Comparison of ENCODE assay signal across 8 cellular contexts in the genomic region with DNA sequence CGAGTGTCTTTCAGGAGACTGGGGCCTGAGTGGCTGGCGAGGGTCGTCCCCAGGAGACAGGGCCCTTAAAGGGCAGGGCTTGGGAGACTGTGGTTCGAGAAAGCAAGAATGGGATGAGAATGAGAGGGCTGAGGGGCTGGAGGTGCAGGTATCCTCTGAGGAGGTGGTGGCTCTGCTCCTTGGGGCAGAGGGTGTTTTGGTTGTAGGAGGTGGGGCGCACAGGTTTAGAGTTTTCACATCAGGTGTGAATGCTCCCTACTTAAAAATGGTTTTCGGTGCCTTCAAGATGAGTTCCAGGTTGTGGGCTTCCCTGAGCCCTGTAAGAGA. TPM values are rescaled to one million over a fixed set of nuclear protein-coding genes. Genes with fewer than 3 reads are reported as not detected.
DNase-seq lines count a peak whose midpoint lies in the region; ATAC-seq and TF ChIP-seq lines count a peak whose summit lies in the region.

No MANE protein-coding gene starts in this region.

- DNase-seq in IMR-90 = no peak
- DNase-seq in chondrocyte (ENCODE audit: low spot score) = no peak
- DNase-seq in naive B cell = no peak
- DNase-seq in COLO829 (ENCODE audit: low spot score) = no peak
- DNase-seq in DMS 273 (lab: John Stamatoyannopoulos, UW; ENCODE audit: unreplicated experiment) = no peak
- DNase-seq in iPS-NIHi11 (ENCODE audit: low spot score) = no peak

- H3K27me3 ChIP-seq in BLaER1 (no peaks in the 10 kb centered on the region), IMR-90 (ENCODE audit: control insufficient read depth, insufficient read depth, low read length) (no peaks in the 10 kb centered on the region)

- peak overlapping the region; percentile 75 for H3K14ac ChIP-seq in IMR-90 (replicated peaks; ENCODE audit: low read depth, low read length)

- peak overlapping the region; percentile 19; the same call in 1 of the 2 replicates for H3K23ac ChIP-seq in IMR-90 (ENCODE audit: low read depth, low read length)

- peak overlapping the region; percentile 10; the same call in 1 of the 2 replicates for H4K5ac ChIP-seq in IMR-90 (ENCODE audit: low read depth, low read length)

- H3K27ac ChIP-seq in BLaER1 (peak overlapping the region; percentile 74), IMR-90 (ENCODE audit: insufficient read depth, low read length) (peak overlapping the region; percentile 43)

- H3K9me3 Mint-ChIP-seq in chondrocyte (ENCODE audit: low read depth) = peaks cover 5% of the 10 kb centered on the region
- peaks cover 0 to 6% (median 0%) of the 10 kb centered on the region in 7 donors for H3K9me3 Mint-ChIP-seq in naive B cell

- peaks cover 16% of the 10 kb centered on the region for H3K4me1 ChIP-seq in BLaER1
- peaks cover 3% of the 10 kb centered on the region; the same call in 1 of the 2 replicates for H3K4me1 ChIP-seq in IMR-90 (ENCODE audit: control insufficient read depth, insufficient read depth, low read length)

- no peak for TF ChIP-seq CTCF in IMR-90 (conservative IDR thresholded peaks at IDR 0.05; ENCODE audit: low read depth, low read length)
- no peak for TF ChIP-seq CTCF in chondrocyte (IDR thresholded peaks at IDR 0.05)

- H3K36me3 ChIP-seq in BLaER1 (0 out of 2 replicates have a peak, but pooled peaks cover 6% of the 10 kb centered on the region), IMR-90 (ENCODE audit: control insufficient read depth, insufficient read depth, low read length) (no peaks in the 10 kb centered on the region)

- H2BK120ac ChIP-seq in IMR-90 (ENCODE audit: low read depth, low read length) = no peak overlapping the region

- H3K9me3 ChIP-seq in BLaER1 = no peaks in the 10 kb centered on the region
- no peaks in the 10 kb centered on the region for H3K9me3 ChIP-seq in IMR-90 (ENCODE audit: control insufficient read depth, insufficient read depth, low read length)

- H4K91ac ChIP-seq in IMR-90 (ENCODE audit: insufficient read depth, low read depth, low read length) = no peak overlapping the region; the same call in 1 of the 2 replicates

- H3K4me3 Mint-ChIP-seq in chondrocyte (ENCODE audit: unreplicated experiment) (peak overlapping the region; percentile 95), naive B cell (peak overlapping the region; percentile 94 to 100 (median 98))

- H4K8ac ChIP-seq in IMR-90 (ENCODE audit: low read depth in 2 of 2, low read length in 2 of 2) = peak overlapping the region in 1 of 2 experiments; percentile 41; a peak in 1 of 4 replicates

- intact Hi-C loops in IMR-90 (cut with micrococcal nuclease) = loop anchor here (5.0 kb wide), 1 partner anchor 649 kb away; no protein-coding TSS in a partner anchor

- POLR2A ChIA-PET in IMR-90 (lab: Charles Lee; ENCODE audit: unreplicated experiment) = no interaction called here

- no TSS peak for BruUV-seq in IMR-90 (replicated peaks; lab: Mats Ljungman, UMichigan)

- 10% methylated on average over 6 of the region's 6 CpGs; no CpG with 5 or more reads in 1 of the 2 experiments for WGBS in IMR-90 (ENCODE audit: extremely low coverage in 2 of 2, insufficient read length in 1 of 2), 2 experiments

- in situ Hi-C loops in IMR-90 (cut with MboI; ENCODE audit: low sequenced_read_pairs) = no loop called here

- no peak for TF ChIP-seq RAD21 in IMR-90 (IDR thresholded peaks at IDR 0.05; ENCODE audit: low read length)

- dilution Hi-C loops in IMR-90 (cut with HindIII; ENCODE audit: low sequenced_read_pairs, unreplicated experiment) = no loop called here

- TF ChIP-seq POLR2A in IMR-90 (IDR thresholded peaks at IDR 0.05; ENCODE audit: low read depth, low read length) = no peak

- H3K4me1 Mint-ChIP-seq in chondrocyte (ENCODE audit: low read depth) (peaks cover 21% of the 10 kb centered on the region), naive B cell (peaks cover 18 to 27% (median 23%) of the 10 kb centered on the region in 3 donors)

- no peak overlapping the region for H3K18ac ChIP-seq in IMR-90 (ENCODE audit: low read depth, low read length)

- H3K27ac Mint-ChIP-seq in chondrocyte (ENCODE audit: unreplicated experiment) (peak overlapping the region; percentile 98), naive B cell (peak overlapping the region; percentile 92 to 99 (median 98))

- H2BK5ac ChIP-seq in IMR-90 (ENCODE audit: low read depth, low read length, poor library complexity, severe bottlenecking) = peak overlapping the region; percentile 21

- H3K27me3 Mint-ChIP-seq in chondrocyte (ENCODE audit: low read depth) (no peaks in the 10 kb centered on the region), naive B cell (no peaks in the 10 kb centered on the region)

- H3K36me3 Mint-ChIP-seq in chondrocyte (ENCODE audit: low read depth) (peaks cover 3% of the 10 kb centered on the region), naive B cell (peaks cover 4 to 7% of the 10 kb centered on the region in 2 donors)

- peak overlapping the region; percentile 91 for H2AFZ ChIP-seq in IMR-90 (replicated peaks; ENCODE audit: low read length, poor library complexity)

- H2BK20ac ChIP-seq in IMR-90 (ENCODE audit: low read depth, low read length) = no peak overlapping the region

- H2BK15ac ChIP-seq in IMR-90 (ENCODE audit: low read depth, low read length) = no peak overlapping the region

- ATAC-seq in IMR-90 (ENCODE audit: low read depth) (no peak), naive B cell (ENCODE audit: low read depth in 2 of 2) (no peak), HG03469 (IDR thresholded peaks at IDR 0.05; ENCODE audit: unreplicated experiment) (no peak)

- peak overlapping the region; percentile 79 for H3K4me3 ChIP-seq in BLaER1
- H3K4me3 ChIP-seq in IMR-90 (ENCODE audit: insufficient read depth, low read depth, low read length) = peak overlapping the region; percentile 55

- H3K9ac ChIP-seq in BLaER1 (peak overlapping the region; percentile 86), IMR-90 (ENCODE audit: low read depth, low read length) (peak overlapping the region; percentile 70)

- H3K79me1 ChIP-seq in IMR-90 (ENCODE audit: low read depth in 1 of 2, low read length in 2 of 2) = peaks cover 9 to 10% of the 10 kb centered on the region in 2 experiments; a peak in 3 of 4 replicates

- no peaks in the 10 kb centered on the region for H3K9me1 ChIP-seq in IMR-90 (ENCODE audit: insufficient read depth, low read length)

- H2AK9ac ChIP-seq in IMR-90 (replicated peaks; ENCODE audit: low read depth, low read length, poor library complexity) = peak overlapping the region; percentile 43

- H3K56ac ChIP-seq in IMR-90 (ENCODE audit: extremely low read depth, insufficient read depth, low read length) = peak overlapping the region; percentile 47; the same call in 1 of the 2 replicates

- H2AK5ac ChIP-seq in IMR-90 (ENCODE audit: low read depth, low read length) = no peak overlapping the region

- peak overlapping the region; percentile 94 for H3K4me2 ChIP-seq in BLaER1
- H3K4me2 ChIP-seq in IMR-90 (ENCODE audit: low read depth, low read length) = peak overlapping the region; percentile 93

- CTCF ChIA-PET in IMR-90 (lab: Yijun Ruan, JAX) = no interaction called here

- no peaks in the 10 kb centered on the region for H4K20me1 ChIP-seq in BLaER1
- no peaks in the 10 kb centered on the region for H4K20me1 ChIP-seq in IMR-90 (ENCODE audit: insufficient read depth, low read length)

- H3K4ac ChIP-seq in IMR-90 (ENCODE audit: low read depth, low read length) = peak overlapping the region; percentile 34

TF ChIP-seq in IMR-90, 13 proteins besides CTCF, POLR2A, EP300 and RAD21:
- no peak for TF ChIP-seq USF2 (IDR thresholded peaks at IDR 0.05; ENCODE audit: low read depth, low read length)
- TF ChIP-seq FOS (IDR thresholded peaks at IDR 0.05; ENCODE audit: low read depth, low read length) = no peak
- no peak for TF ChIP-seq ELK1 (IDR thresholded peaks at IDR 0.05; ENCODE audit: borderline replicate concordance, low read depth, low read length)
- TF ChIP-seq CHD1 (IDR thresholded peaks at IDR 0.05; ENCODE audit: low read depth, low read length) = no peak
- no peak for TF ChIP-seq RFX5 (IDR thresholded peaks at IDR 0.05; ENCODE audit: low read depth, low read length)
- no peak for TF ChIP-seq BHLHE40 (IDR thresholded peaks at IDR 0.05; ENCODE audit: low read depth, low read length)
- no peak for TF ChIP-seq MAFK (IDR thresholded peaks at IDR 0.05; ENCODE audit: low read depth, low read length)
- TF ChIP-seq MXI1 (IDR thresholded peaks at IDR 0.05; ENCODE audit: borderline replicate concordance, low read depth, low read length) = no peak
- TF ChIP-seq RCOR1 (IDR thresholded peaks at IDR 0.05; ENCODE audit: insufficient replicate concordance, low read length) = no peak
- TF ChIP-seq MAZ (IDR thresholded peaks at IDR 0.05; ENCODE audit: borderline replicate concordance, low read depth, low read length) = no peak
- TF ChIP-seq CEBPB (IDR thresholded peaks at IDR 0.05; ENCODE audit: low read depth, low read length) = no peak
- TF ChIP-seq SMC3 (IDR thresholded peaks at IDR 0.05; ENCODE audit: low read depth, low read length) = no peak

RNA-seq across cellular contexts. Expression of gene BCAS3, which starts 0.4 kb away (rescaled TPM):
- total RNA-seq in IMR-90 (2012; rRNA removed) (13.9 and 27.1 TPM in 2 replicates), chondrocyte (22.6 to 31.1 TPM (median 26.4 TPM) in 3 replicates)
- polyA plus RNA-seq in IMR-90 (2012; rRNA removed) (4.8 and 6.3 TPM in 2 replicates), naive B cell (ENCODE audit: low read depth in 6 of 6) (10 to 100 TPM; 22.0 to 38.9 (median 24.5) TPM)
- 3.1 and 3.9 TPM in 2 replicates for polyA plus RNA-seq in IMR-90 (2012; cell fraction: cytosol; rRNA removed)
- polyA plus RNA-seq in IMR-90 (2012; cell fraction: nucleus; rRNA removed; ENCODE audit: low replicate concordance) = 4.9 and 7.7 TPM in 2 replicates
